16 cellular contexts compared by ENCODE assay signal in the genomic region with DNA sequence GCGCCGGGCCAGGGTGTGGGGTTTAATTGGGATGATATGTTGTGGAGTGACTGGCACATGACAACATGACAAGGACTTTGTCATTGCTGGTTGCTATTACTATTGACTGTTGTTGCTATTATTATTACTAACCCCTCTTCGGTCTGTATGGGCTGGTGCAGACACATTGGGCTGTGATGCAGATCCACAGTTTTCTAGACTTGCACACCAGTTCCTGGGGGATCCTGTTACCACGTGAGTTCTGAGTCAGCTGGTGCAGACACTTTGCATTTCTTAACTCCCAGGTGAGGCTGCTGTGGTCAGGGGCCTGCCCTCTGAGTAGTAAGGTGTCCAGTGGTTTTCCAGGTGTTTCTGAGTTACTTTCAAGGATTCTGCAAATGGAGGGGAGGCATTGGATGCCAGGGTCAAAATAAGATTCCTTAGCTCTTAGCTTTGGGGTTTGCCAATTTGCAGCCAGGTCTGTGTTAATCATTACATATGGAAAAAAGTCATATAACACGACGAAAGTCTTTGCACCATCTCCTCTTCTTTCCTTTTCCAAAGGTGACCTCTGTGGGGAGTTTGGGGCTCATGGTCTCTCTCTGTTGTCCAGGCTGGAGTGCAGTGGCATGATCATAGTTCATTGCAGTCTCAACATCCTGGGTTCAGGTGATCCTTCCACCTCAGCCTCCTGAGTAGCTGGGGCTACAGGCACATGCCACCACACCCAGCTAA. TPM values are rescaled to one million over a fixed set of nuclear protein-coding genes. Genes with fewer than 3 reads are reported as not detected.
"Had no signal": no experiment of that assay in that cellular context is flagged by ENCODE, and none has a peak within 500 bp of the region (broad histone marks: within the 10 kb centered on the region; RNA-seq: fewer than 3 reads in every experiment).

No MANE protein-coding gene starts in this region.

- H3K27ac ChIP-seq: brain microvascular endothelial cell, gastrocnemius medialis, SK-N-MC, uterus had no signal

- H3K4me3 Mint-ChIP-seq: activated CD4-positive, alpha-beta T cell treated with anti-CD3 and anti-CD28 coated beads, Interleukin-2, amount 10 ng/mL, durations not matched to agents 7 days and 5 days; activated naive CD8-positive, alpha-beta T cell had no signal

- H3K27ac Mint-ChIP-seq: activated CD4-positive, alpha-beta T cell treated with anti-CD3 and anti-CD28 coated beads, Interleukin-2, amount 10 ng/mL, durations not matched to agents 7 days and 5 days; activated naive CD8-positive, alpha-beta T cell; progenitor cell of endocrine pancreas had no signal

- H3K36me3 ChIP-seq: gastrocnemius medialis, uterus had no signal

- DNase-seq: activated CD4-positive, alpha-beta T cell treated with anti-CD3 and anti-CD28 coated beads, Interleukin-2, amount 10 ng/mL, durations not matched to agents 7 days and 5 days; activated CD8-positive, alpha-beta memory T cell treated with anti-CD3 and anti-CD28 coated beads for 24 hours; amygdala; brain microvascular endothelial cell; gastrocnemius medialis; kidney glomerular epithelial cell; naive thymus-derived CD4-positive, alpha-beta T cell; nucleus accumbens; stimulated activated CD4-positive, alpha-beta T cell treated with anti-CD3 and anti-CD28 coated beads, Interleukin-12 subunit alpha, Interleukin-12 subunit beta, amount 100 ng/mL, for 4 hours; stimulated activated CD4-positive, alpha-beta T cell treated with anti-CD3 and anti-CD28 coated beads, Interleukin-2, amount 100 ng/mL, for 48 hours; uterus had no signal

- H3K27me3 ChIP-seq: brain microvascular endothelial cell, gastrocnemius medialis, uterus had no signal

- H3K4me3 ChIP-seq: gastrocnemius medialis, lung, SK-N-MC, uterus had no signal

- H3K9me3 Mint-ChIP-seq: activated CD4-positive, alpha-beta T cell treated with anti-CD3 and anti-CD28 coated beads, Interleukin-2, amount 10 ng/mL, durations not matched to agents 7 days and 5 days had no signal

- H3K9me3 ChIP-seq: gastrocnemius medialis, uterus had no signal

- ATAC-seq: gastrocnemius medialis; naive thymus-derived CD4-positive, alpha-beta T cell; sciatic nerve had no signal

- H3K27me3 Mint-ChIP-seq: activated CD4-positive, alpha-beta T cell treated with anti-CD3 and anti-CD28 coated beads, Interleukin-2, amount 10 ng/mL, durations not matched to agents 7 days and 5 days; activated naive CD8-positive, alpha-beta T cell; naive thymus-derived CD4-positive, alpha-beta T cell; progenitor cell of endocrine pancreas had no signal

RNA-seq across cellular contexts. Expression of a gene that starts 55.3 kb away (rescaled TPM):
- total RNA-seq: gastrocnemius medialis, progenitor cell of endocrine pancreas had no signal
